1 cellular context compared by ENCODE assay signal in genomic region chr1:85464497-85465098, GRCh38.
TF ChIP-seq lines count a peak whose summit lies in the region.

No MANE protein-coding gene starts in this region.

TF ChIP-seq in IMR-90, 13 proteins besides CTCF, POLR2A, EP300 and RAD21 (continued from another document):
- no peak for TF ChIP-seq ELK1 (IDR thresholded peaks at IDR 0.05; ENCODE audit: borderline replicate concordance, low read depth, low read length)
